Comparison of ENCODE assay signal across 8 cellular contexts in genomic region chr5:140115186-140115500, GRCh38. TPM values are rescaled to one million over a fixed set of nuclear protein-coding genes. Genes with fewer than 3 reads are reported as not detected.
DNase-seq lines count a peak whose midpoint lies in the region; FAIRE-seq and TF ChIP-seq lines count a peak whose summit lies in the region.

No MANE protein-coding gene starts in this region.

- no peak for DNase-seq in MG63
- DNase-seq in dorsolateral prefrontal cortex = no peak
- no peak for DNase-seq in neural crest cell (ENCODE audit: low read depth, low spot score)
- DNase-seq in germinal center (ENCODE audit: low spot score) = no peak
- DNase-seq in nucleus accumbens (lab: John Stamatoyannopoulos, UW) = no peak
- no peak for DNase-seq in HTR-8/SVneo (ENCODE audit: insufficient read length, low spot score)
- DNase-seq in caudate nucleus (lab: John Stamatoyannopoulos, UW) = no peak

- no peaks in the 10 kb centered on the region for H3K9me3 ChIP-seq in BLaER1
- H3K9me3 ChIP-seq in MG63 = no peaks in the 10 kb centered on the region

- H4K20me1 ChIP-seq in BLaER1 = peaks cover 79% of the 10 kb centered on the region

- peaks cover 71% of the 10 kb centered on the region for H3K27me3 Mint-ChIP-seq in neural crest cell (ENCODE audit: low read depth)

- H3K27ac ChIP-seq in BLaER1 (no peak overlapping the region), dorsolateral prefrontal cortex (peak overlapping the region in 33 of 59 donors; percentile 69 to 95 (median 90)), caudate nucleus (ENCODE audit: low read depth, low read length) (no peak overlapping the region)

- no peaks in the 10 kb centered on the region for H3K9me3 Mint-ChIP-seq in neural crest cell

- peaks cover 32% of the 10 kb centered on the region for H3K4me1 ChIP-seq in BLaER1

- intact Hi-C loops in dorsolateral prefrontal cortex (cut with DNase I) = no loop called here

- peak overlapping the region; percentile 92; the same call in 1 of the 2 replicates for H3K9ac ChIP-seq in BLaER1

- H3K4me2 ChIP-seq in BLaER1 = peak overlapping the region; percentile 97

- H3K36me3 ChIP-seq in BLaER1 (no peaks in the 10 kb centered on the region), MG63 (peaks cover 14% of the 10 kb centered on the region; the same call in 1 of the 2 replicates)

- H3K4me1 Mint-ChIP-seq in neural crest cell = peaks cover 35% of the 10 kb centered on the region

- H3K27me3 ChIP-seq in BLaER1 (peaks cover 35% of the 10 kb centered on the region), MG63 (no peaks in the 10 kb centered on the region), dorsolateral prefrontal cortex (no peaks in the 10 kb centered on the region)

- TF ChIP-seq CTCF in dorsolateral prefrontal cortex (IDR thresholded peaks at IDR 0.05 in 54 of 56, conservative IDR thresholded peaks at IDR 0.05 in 2 of 56; ENCODE audit: low read depth in 1 of 56, partially characterized antibody in 56 of 56) (no peak), neural crest cell (conservative IDR thresholded peaks at IDR 0.05) (no peak)

- H3K27ac Mint-ChIP-seq in neural crest cell (ENCODE audit: unreplicated experiment) = no peak overlapping the region

- H3K4me3 Mint-ChIP-seq in neural crest cell = peak overlapping the region; percentile 95

- peaks cover 4% of the 10 kb centered on the region for H3K36me3 Mint-ChIP-seq in neural crest cell (ENCODE audit: low read depth)

- FAIRE-seq in HTR-8/SVneo (lab: Jason Lieb, UNC) = no peak

- H3K4me3 ChIP-seq in BLaER1 (peak overlapping the region; percentile 92), MG63 (peak overlapping the region; percentile 71), dorsolateral prefrontal cortex (peak overlapping the region in 58 of 59 donors; percentile 54 to 89 (median 75))

RNA-seq across cellular contexts. Expression of gene PURA, which starts 1.2 kb away (rescaled TPM):
- total RNA-seq in MG63 (2014; rRNA removed; shearing (Covaris generic); ENCODE audit: low replicate concordance) = 6.9 and 15.8 TPM in 2 replicates
- total RNA-seq in dorsolateral prefrontal cortex = 100 to 1,000 TPM in 10 of 120 experiments, 10 to 100 TPM in 110; 69.0 to 107 (median 89.1) TPM
- total RNA-seq in neural crest cell = 5.5 and 5.7 TPM in 2 replicates

RNA-seq across cellular contexts. Expression of gene IGIP, which starts 10.6 kb away (rescaled TPM):
- total RNA-seq in MG63 (2014; rRNA removed; shearing (Covaris generic); ENCODE audit: low replicate concordance) = 1.4 TPM in 2 replicates
- total RNA-seq in dorsolateral prefrontal cortex (10 to 100 TPM; 44.5 to 79.9 (median 61.8) TPM), neural crest cell (1.1 and 1.4 TPM in 2 replicates)

RNA-seq across cellular contexts. Expression of gene CYSTM1, which starts 59.8 kb away (rescaled TPM):
- 12.9 and 29.4 TPM in 2 replicates for total RNA-seq in MG63 (2014; rRNA removed; shearing (Covaris generic); ENCODE audit: low replicate concordance)
- total RNA-seq in dorsolateral prefrontal cortex = 100 to 1,000 TPM in 1 of 120 experiments, 10 to 100 TPM in 119; 28.2 to 110 (median 55.2) TPM
- total RNA-seq in neural crest cell = 18.2 and 19.8 TPM in 2 replicates

Comparison
In these comparisons a context has a peak if more than half of its experiments do, and no peak if none do; other contexts are left out.
1. H3K27ac ChIP-seq: peak in dorsolateral prefrontal cortex (33 of 59); none in BLaER1 (single experiment) and caudate nucleus (single experiment).
2. RNA of gene IGIP, which starts 10.6 kb away (total RNA-seq): 44.5 to 79.9 TPM in dorsolateral prefrontal cortex; 1.4 TPM in MG63 and 1.1 to 1.4 TPM in neural crest cell; every median in the first group is over 10 times any median in the second.
3. Peak in every context shown above with its lines, with median percentiles within 50 percentile points of each other: H3K4me3 ChIP-seq.